ENCODE assay signal across 1 cellular context in genomic region chrX:37652589-37653271, GRCh38.
TF ChIP-seq lines count a peak whose summit lies in the region.

No MANE protein-coding gene starts in this region.

TF ChIP-seq in K562, 482 proteins besides CTCF, POLR2A, EP300 and RAD21 (continued from another document and continues in another):
- no peak for TF ChIP-seq TSHZ1 (CRISPR knock-in tag; IDR thresholded peaks at IDR 0.05)
- TF ChIP-seq HDAC6 (IDR thresholded peaks at IDR 0.05; ENCODE audit: low read depth, low read length): no peak
- peak; percentile 88 for TF ChIP-seq MEIS2 (IDR thresholded peaks at IDR 0.05; ENCODE audit: partially characterized antibody)
- no peak for TF ChIP-seq MLX (CRISPR knock-in tag; conservative IDR thresholded peaks at IDR 0.05)
- TF ChIP-seq MYC (IDR thresholded peaks at IDR 0.05; ENCODE audit: low read depth, low read length): no peak
- no peak for TF ChIP-seq MYC (CRISPR knock-in tag; IDR thresholded peaks at IDR 0.05; ENCODE audit: borderline replicate concordance, low read depth)
- no peak for TF ChIP-seq BDP1 (IDR thresholded peaks at IDR 0.05; ENCODE audit: insufficient read depth, insufficient read length)
- no peak for TF ChIP-seq E2F4 (CRISPR knock-in tag; IDR thresholded peaks at IDR 0.05; ENCODE audit: low read depth)
- no peak for TF ChIP-seq CREM (IDR thresholded peaks at IDR 0.05; ENCODE audit: low read depth)
- TF ChIP-seq ZNF311 (CRISPR knock-in tag; IDR thresholded peaks at IDR 0.05): no peak
- no peak for TF ChIP-seq ILK (tag; IDR thresholded peaks at IDR 0.05; ENCODE audit: borderline replicate concordance, low read depth)
- TF ChIP-seq ZNF318 (IDR thresholded peaks at IDR 0.05; ENCODE audit: borderline replicate concordance in 1 of 2, low read depth in 1 of 2): no peak
- peak; percentile 97 for TF ChIP-seq TEAD4 (IDR thresholded peaks at IDR 0.05; ENCODE audit: low read length)
- TF ChIP-seq TEAD4 (CRISPR knock-in tag; IDR thresholded peaks at IDR 0.05; ENCODE audit: borderline replicate concordance): no peak
- no peak for TF ChIP-seq ZNF707 (CRISPR knock-in tag; conservative IDR thresholded peaks at IDR 0.05)
- no peak for TF ChIP-seq ZNF449 (CRISPR knock-in tag; IDR thresholded peaks at IDR 0.05)
- no peak for TF ChIP-seq EWSR1 (IDR thresholded peaks at IDR 0.05; ENCODE audit: borderline replicate concordance, low read depth, partially characterized antibody)
- no peak for TF ChIP-seq ZNF174 (CRISPR knock-in tag; IDR thresholded peaks at IDR 0.05)
- no peak for TF ChIP-seq HINFP (tag; conservative IDR thresholded peaks at IDR 0.05; ENCODE audit: low read depth)
- 0 out of 4 replicates have a peak, but pooled peaks of 1 of the 2 experiments have one; percentile 37 for TF ChIP-seq TBL1XR1 (IDR thresholded peaks at IDR 0.05; ENCODE audit: low read length in 2 of 2)
- no peak for TF ChIP-seq TEAD2 (tag; IDR thresholded peaks at IDR 0.05)
- TF ChIP-seq ZBED1 (IDR thresholded peaks at IDR 0.05): no peak
- TF ChIP-seq POU5F1 (IDR thresholded peaks at IDR 0.05; ENCODE audit: borderline replicate concordance, low read depth, low read length, partially characterized antibody): no peak
- no peak for TF ChIP-seq MBD1 (CRISPR knock-in tag; IDR thresholded peaks at IDR 0.05)
- no peak for TF ChIP-seq FOXP1 (CRISPR knock-in tag; IDR thresholded peaks at IDR 0.05)
- TF ChIP-seq MTF1 (CRISPR knock-in tag; IDR thresholded peaks at IDR 0.05; ENCODE audit: borderline replicate concordance): no peak
- no peak for TF ChIP-seq ZNF175 (CRISPR knock-in tag; IDR thresholded peaks at IDR 0.05; ENCODE audit: low read depth)
- TF ChIP-seq PTBP1 (IDR thresholded peaks at IDR 0.05; ENCODE audit: low read depth, low read length): no peak
- TF ChIP-seq AFF4 (CRISPR knock-in tag; IDR thresholded peaks at IDR 0.05): no peak
- no peak for TF ChIP-seq PPARD (CRISPR knock-in tag; IDR thresholded peaks at IDR 0.05)
- TF ChIP-seq ARID3A (IDR thresholded peaks at IDR 0.05; ENCODE audit: borderline replicate concordance, low read depth, low read length): no peak
- no peak for TF ChIP-seq XRCC5 (IDR thresholded peaks at IDR 0.05; ENCODE audit: low read depth, low read length)
- no peak for TF ChIP-seq ZNF408 (CRISPR knock-in tag; IDR thresholded peaks at IDR 0.05; ENCODE audit: low read depth)
